13 cellular contexts compared by ENCODE assay signal in the genomic region with DNA sequence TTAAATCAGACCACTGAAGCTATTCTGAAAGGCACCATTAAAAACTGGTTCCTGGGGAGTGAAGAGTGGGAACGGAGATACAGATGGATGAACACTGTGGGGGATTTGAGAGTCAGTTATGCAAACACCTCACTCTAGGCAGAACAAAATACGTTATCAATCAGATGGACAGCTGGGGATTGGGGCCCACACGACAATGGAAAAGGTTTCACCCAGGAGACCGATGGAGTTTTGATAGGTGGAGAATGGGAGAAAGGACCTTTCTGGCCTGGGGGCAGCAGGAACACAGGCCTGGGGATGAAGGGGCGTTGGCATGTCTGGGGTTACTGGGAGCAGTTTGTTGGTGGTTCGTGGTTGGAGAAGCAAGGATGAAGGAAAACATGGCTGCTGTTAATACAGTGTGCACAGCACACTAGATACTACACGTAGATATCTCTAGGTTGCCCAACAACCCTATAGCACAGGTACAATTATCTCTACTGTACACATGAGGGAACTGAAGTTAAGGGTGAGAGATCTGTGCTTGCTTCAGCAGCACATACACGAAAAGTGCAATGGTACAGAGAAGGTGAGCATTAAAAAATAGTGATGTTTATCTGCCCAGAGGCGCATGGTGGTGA. TPM values are rescaled to one million over a fixed set of nuclear protein-coding genes. Genes with fewer than 3 reads are reported as not detected.
DNase-seq lines count a peak whose midpoint lies in the region; ATAC-seq and TF ChIP-seq lines count a peak whose summit lies in the region.
"Had no signal": no experiment of that assay in that cellular context is flagged by ENCODE, and none has a peak within 500 bp of the region (broad histone marks: within the 10 kb centered on the region; RNA-seq: fewer than 3 reads in every experiment).

No MANE protein-coding gene starts in this region.

- peaks cover 31% of the 10 kb centered on the region for H3K4me1 Mint-ChIP-seq in activated CD8-positive, alpha-beta memory T cell treated with anti-CD3 and anti-CD28 coated beads, Interleukin-2, amount 10 ng/mL, durations not matched to agents 7 days and 5 days

- H3K27me3 ChIP-seq in left ventricle myocardium inferior (ENCODE audit: low read depth) = no peaks in the 10 kb centered on the region
- H3K27me3 ChIP-seq: BLaER1 had no signal

- no peaks in the 10 kb centered on the region for H3K9me3 ChIP-seq in left ventricle myocardium inferior (replicated peaks)

- peaks cover 4% of the 10 kb centered on the region for H3K9me3 Mint-ChIP-seq in activated CD8-positive, alpha-beta memory T cell treated with anti-CD3 and anti-CD28 coated beads, Interleukin-2, amount 10 ng/mL, durations not matched to agents 7 days and 5 days (ENCODE audit: low read depth)

- peaks cover 73% of the 10 kb centered on the region for H3K36me3 Mint-ChIP-seq in activated CD8-positive, alpha-beta memory T cell treated with anti-CD3 and anti-CD28 coated beads, Interleukin-2, amount 10 ng/mL, durations not matched to agents 7 days and 5 days

- no peak overlapping the region for H3K27ac Mint-ChIP-seq in activated CD8-positive, alpha-beta memory T cell treated with anti-CD3 and anti-CD28 coated beads, Interleukin-2, amount 10 ng/mL, durations not matched to agents 7 days and 5 days

- H3K27ac ChIP-seq in left ventricle myocardium inferior (replicated peaks) = peak overlapping the region; percentile 98
- H3K27ac ChIP-seq: BLaER1, HL-60 had no signal

- intact Hi-C loops in left ventricle myocardium inferior (cut with micrococcal nuclease) (no loop called here), cardiac septum (cut with DNase I) (no loop called here)

- peaks cover 16% of the 10 kb centered on the region for H3K36me3 ChIP-seq in left ventricle myocardium inferior

- no peak overlapping the region for H3K4me3 Mint-ChIP-seq in activated CD8-positive, alpha-beta memory T cell treated with anti-CD3 and anti-CD28 coated beads, Interleukin-2, amount 10 ng/mL, durations not matched to agents 7 days and 5 days

- DNase-seq in left ventricle myocardium inferior (no peak), cardiac septum (ENCODE audit: low spot score) (no peak), NCI-H345 (lab: John Stamatoyannopoulos, UW) (peak; percentile 37), OCI-M2 (lab: John Stamatoyannopoulos, UW; ENCODE audit: unreplicated experiment) (no peak), DMS79 (lab: John Stamatoyannopoulos, UW) (no peak)
- no peak for DNase-seq in activated CD8-positive, alpha-beta memory T cell treated with anti-CD3 and anti-CD28 coated beads, Interleukin-2, amount 10 ng/mL, durations not matched to agents 7 days and 5 days
- DNase-seq in activated CD4-positive, CD25-positive, alpha-beta regulatory T cell treated with anti-CD3 and anti-CD28 coated beads, Interleukin-2, amount 50 U/mL, for 72 hours = no peak
- DNase-seq: activated CD4-positive, alpha-beta T cell treated with anti-CD3 and anti-CD28 coated beads for 48 hours; NCI-H1694; SHP77 had no signal

- TF ChIP-seq CTCF in left ventricle myocardium inferior (IDR thresholded peaks at IDR 0.05; ENCODE audit: borderline replicate concordance) = no peak

- CTCF ChIA-PET in activated CD8-positive, alpha-beta memory T cell treated with anti-CD3 and anti-CD28 coated beads, Interleukin-2, amount 10 ng/mL, durations not matched to agents 7 days and 5 days (lab: Charles Lee) = interaction anchor here (0.5 to 1.3 kb wide), 3 partner anchors 14 to 97 kb away, joined by 3 read pairs; no protein-coding TSS in a partner anchor

- peak; percentile 77 for ATAC-seq in GM21723 (IDR thresholded peaks at IDR 0.05; ENCODE audit: unreplicated experiment)
- no peak for ATAC-seq in activated CD8-positive, alpha-beta memory T cell treated with anti-CD3 and anti-CD28 coated beads, Interleukin-2, amount 10 ng/mL, durations not matched to agents 7 days and 5 days

- H3K4me3 ChIP-seq in left ventricle myocardium inferior = no peak overlapping the region
- H3K4me3 ChIP-seq: BLaER1 had no signal

- peaks cover 73% of the 10 kb centered on the region for H3K4me1 ChIP-seq in left ventricle myocardium inferior
- H3K4me1 ChIP-seq: BLaER1 had no signal

- no peaks in the 10 kb centered on the region for H3K27me3 Mint-ChIP-seq in activated CD8-positive, alpha-beta memory T cell treated with anti-CD3 and anti-CD28 coated beads, Interleukin-2, amount 10 ng/mL, durations not matched to agents 7 days and 5 days

RNA-seq across cellular contexts. Expression of gene ST6GAL1, which starts 16.5 kb away (rescaled TPM):
- total RNA-seq in left ventricle myocardium inferior (84.3 TPM), cardiac septum (61.8 TPM)
- total RNA-seq in activated CD8-positive, alpha-beta memory T cell treated with anti-CD3 and anti-CD28 coated beads, Interleukin-2, amount 10 ng/mL, durations not matched to agents 7 days and 5 days = 100 to 1,000 TPM in 1 of 2 experiments, 10 to 100 TPM in 1; 77.9 to 102 TPM
